ENCODE assay signal across 40 cellular contexts in genomic region chr1:205896351-205896750, GRCh38. TPM values are rescaled to one million over a fixed set of nuclear protein-coding genes. Genes with fewer than 3 reads are reported as not detected.
"Had no signal": no experiment of that assay in that cellular context is flagged by ENCODE, and none has a peak within 500 bp of the region (broad histone marks: within the 10 kb centered on the region; RNA-seq: fewer than 3 reads in every experiment).

No MANE protein-coding gene starts in this region.

- H3K27me3 ChIP-seq: MG63 had no signal

- H3K4me3 ChIP-seq: MG63 had no signal

- DNase-seq: Karpas-422, Kasumi-1, MG63, MM.1S, MV-4-11, NCI-H1048, NCI-H1092, NCI-H1092 treated with DMSO at 0.1 percent for 48 hours, NCI-H1105, NCI-H1105 treated with DMSO at 0.1 percent for 48 hours, NCI-H1417, NCI-H1417 treated with DMSO at 0.1 percent for 48 hours, NCI-H1436, NCI-H1436 treated with DMSO at 0.1 percent for 48 hours, NCI-H146, NCI-H1694, NCI-H1694 treated with DMSO at 0.1 percent for 48 hours, NCI-H187, NCI-H187 treated with DMSO at 0.1 percent for 48 hours, NCI-H1930, NCI-H2029, NCI-H2029 treated with DMSO at 0.1 percent for 48 hours, NCI-H2081, NCI-H2081 treated with DMSO at 0.1 percent for 48 hours, NCI-H2107, NCI-H2171, NCI-H2171 treated with DMSO at 0.1 percent for 48 hours, NCI-H2227 treated with DMSO at 0.1 percent for 48 hours, NCI-H226, NCI-H345, NCI-H446, NCI-H446 treated with DMSO at 0.1 percent for 48 hours, NCI-H510A, NCI-H510A treated with DMSO at 0.1 percent for 48 hours, NCI-H524, NCI-H524 treated with DMSO at 0.1 percent for 48 hours had no signal

RNA-seq across cellular contexts. Expression of gene PM20D1, which starts 46.4 kb away (rescaled TPM):
- total RNA-seq: LHCN-M2, M059J, MCF 10A, NCI-H460 had no signal

RNA-seq across cellular contexts. Expression of gene SLC26A9, which starts 46.9 kb away (rescaled TPM):
- total RNA-seq: LHCN-M2, M059J, MCF 10A had no signal
